1 cellular context compared by ENCODE assay signal in the genomic region with DNA sequence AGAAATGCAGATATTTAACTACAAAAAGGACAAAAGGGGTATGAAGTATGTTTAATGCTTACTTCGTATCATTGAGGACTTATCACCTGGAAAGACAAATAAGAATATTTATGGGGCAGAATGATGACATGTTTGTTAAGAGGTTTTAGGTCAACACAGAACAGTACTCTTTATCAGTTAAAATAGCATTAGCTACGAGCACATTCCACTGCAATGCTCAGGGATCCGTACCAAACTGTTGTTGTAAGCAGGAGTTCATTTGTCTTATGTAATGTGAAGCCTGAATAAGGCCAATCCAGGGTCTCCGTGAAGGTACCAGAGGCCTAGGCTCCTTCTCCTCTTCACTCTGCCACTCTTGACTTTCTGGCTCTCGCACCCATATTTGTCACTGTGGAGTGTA.
TF ChIP-seq lines count a peak whose summit lies in the region.

No MANE protein-coding gene starts in this region.

TF ChIP-seq in HepG2, 621 proteins besides CTCF, POLR2A, EP300 and RAD21 (continued from another document):
- TF ChIP-seq, protein P1, sequence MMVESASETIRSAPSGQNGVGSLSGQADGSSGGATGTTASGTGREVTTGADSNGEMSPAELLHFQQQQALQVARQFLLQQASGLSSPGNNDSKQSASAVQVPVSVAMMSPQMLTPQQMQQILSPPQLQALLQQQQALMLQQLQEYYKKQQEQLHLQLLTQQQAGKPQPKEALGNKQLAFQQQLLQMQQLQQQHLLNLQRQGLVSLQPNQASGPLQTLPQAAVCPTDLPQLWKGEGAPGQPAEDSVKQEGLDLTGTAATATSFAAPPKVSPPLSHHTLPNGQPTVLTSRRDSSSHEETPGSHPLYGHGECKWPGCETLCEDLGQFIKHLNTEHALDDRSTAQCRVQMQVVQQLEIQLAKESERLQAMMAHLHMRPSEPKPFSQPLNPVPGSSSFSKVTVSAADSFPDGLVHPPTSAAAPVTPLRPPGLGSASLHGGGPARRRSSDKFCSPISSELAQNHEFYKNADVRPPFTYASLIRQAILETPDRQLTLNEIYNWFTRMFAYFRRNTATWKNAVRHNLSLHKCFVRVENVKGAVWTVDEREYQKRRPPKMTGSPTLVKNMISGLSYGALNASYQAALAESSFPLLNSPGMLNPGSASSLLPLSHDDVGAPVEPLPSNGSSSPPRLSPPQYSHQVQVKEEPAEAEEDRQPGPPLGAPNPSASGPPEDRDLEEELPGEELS (CRISPR knock-in tag; IDR thresholded peaks at IDR 0.05), result 0 out of 2 replicates have a peak, but pooled peaks have one; percentile 11
- TF ChIP-seq ZNF546 (CRISPR knock-in tag; conservative IDR thresholded peaks at IDR 0.05), result no peak
- no peak for TF ChIP-seq ZNF326 (CRISPR knock-in tag; IDR thresholded peaks at IDR 0.05; ENCODE audit: borderline replicate concordance)
- no peak for TF ChIP-seq SRY (CRISPR knock-in tag; IDR thresholded peaks at IDR 0.05)
